In genomic region chr14:55372423-55372822, GRCh38 we compare ENCODE assay signal across 1 cellular context.
TF ChIP-seq lines count a peak whose summit lies in the region.

No MANE protein-coding gene starts in this region.

TF ChIP-seq in IMR-90, 13 proteins besides CTCF, POLR2A, EP300 and RAD21:
- TF ChIP-seq USF2 (IDR thresholded peaks at IDR 0.05; ENCODE audit: low read depth, low read length) (no peak), CHD1 (IDR thresholded peaks at IDR 0.05; ENCODE audit: low read depth, low read length) (no peak), NFE2L2 (IDR thresholded peaks at IDR 0.05; ENCODE audit: low read depth, low read length) (no peak), RCOR1 (IDR thresholded peaks at IDR 0.05; ENCODE audit: insufficient replicate concordance, low read length) (no peak), CEBPB (IDR thresholded peaks at IDR 0.05; ENCODE audit: low read depth, low read length) (no peak), MAZ (IDR thresholded peaks at IDR 0.05; ENCODE audit: borderline replicate concordance, low read depth, low read length) (no peak), FOS (IDR thresholded peaks at IDR 0.05; ENCODE audit: low read depth, low read length) (no peak), ELK1 (IDR thresholded peaks at IDR 0.05; ENCODE audit: borderline replicate concordance, low read depth, low read length) (no peak), BHLHE40 (IDR thresholded peaks at IDR 0.05; ENCODE audit: low read depth, low read length) (no peak), SMC3 (IDR thresholded peaks at IDR 0.05; ENCODE audit: low read depth, low read length) (no peak), RFX5 (IDR thresholded peaks at IDR 0.05; ENCODE audit: low read depth, low read length) (no peak), MAFK (IDR thresholded peaks at IDR 0.05; ENCODE audit: low read depth, low read length) (no peak), MXI1 (IDR thresholded peaks at IDR 0.05; ENCODE audit: borderline replicate concordance, low read depth, low read length) (no peak)
TF ChIP-seq in IMR-90: peak in this region for 0.
